In the genomic region with DNA sequence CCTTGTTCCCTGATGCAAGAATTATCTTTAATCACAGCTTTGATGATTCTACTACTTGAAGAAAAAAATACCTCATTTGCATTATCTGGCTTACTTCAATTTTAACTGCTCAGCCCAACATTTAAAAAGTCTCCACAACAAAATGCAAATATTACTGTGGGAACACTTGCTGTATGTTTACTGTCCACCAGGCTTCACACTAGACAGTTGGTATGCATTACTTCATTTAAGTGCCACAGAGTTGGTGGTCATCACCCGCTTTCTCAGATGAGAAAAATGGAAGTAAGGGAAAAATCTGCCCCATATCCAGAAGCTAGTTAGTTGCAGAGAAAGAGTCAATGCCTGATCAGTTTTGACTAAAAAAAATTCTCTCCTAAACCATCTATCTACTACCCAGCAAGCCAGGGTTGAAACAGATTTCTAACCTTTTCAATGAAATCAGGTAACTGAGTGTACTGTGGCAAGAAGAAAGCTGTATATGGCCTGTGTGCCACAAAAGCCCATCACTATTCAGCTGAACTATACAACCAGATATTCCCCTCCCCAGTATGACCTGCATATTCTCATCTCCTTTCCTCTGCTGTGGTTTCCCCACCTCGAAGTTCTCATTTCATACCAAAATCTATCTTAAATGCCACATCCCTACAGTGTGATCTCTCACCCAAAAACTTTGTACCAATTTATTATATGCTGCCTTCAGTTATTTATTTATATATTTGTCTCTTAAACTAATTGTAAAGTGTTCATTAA, we compare ENCODE assay signal across 17 cellular contexts.
A peak's percentile ranks its signal among the peaks of the same experiment; 100 is the strongest.
DNase-seq lines count a peak whose midpoint lies in the region; ATAC-seq and TF ChIP-seq lines count a peak whose summit lies in the region.
"Had no signal": no experiment of that assay in that cellular context is flagged by ENCODE, and none has a peak within 500 bp of the region (broad histone marks: within the 10 kb centered on the region; RNA-seq: fewer than 3 reads in every experiment).

No MANE protein-coding gene starts in this region.

- H3K4me3 ChIP-seq in BE2C (ENCODE audit: low read depth, low read length) (no peak overlapping the region), dorsolateral prefrontal cortex (no peak overlapping the region)
- H3K4me3 ChIP-seq: coronary artery, sigmoid colon had no signal

- DNase-seq in BE2C, result no peak
- DNase-seq in activated naive CD8-positive, alpha-beta T cell treated with anti-CD3 and anti-CD28 coated beads, Interleukin-2, amount 50 U/mL, for 24 hours, result no peak
- no peak for DNase-seq in memory B cell (ENCODE audit: low spot score in 2 of 2)
- DNase-seq in WTC11 (ENCODE audit: low spot score), result no peak
- DNase-seq in dorsolateral prefrontal cortex, result no peak
- DNase-seq in left colon, result no peak
- DNase-seq: activated CD4-positive, alpha-beta memory T cell treated with anti-CD3 and anti-CD28 coated beads, Interleukin-2, amount 10 ng/mL, durations not matched to agents 7 days and 5 days; anterior cingulate cortex; GOT3; NCI-H146; NCI-H345; sigmoid colon; stimulated activated CD4-positive, alpha-beta T cell treated with anti-CD3 and anti-CD28 coated beads, Interleukin-1b, Interleukin-23, amount 100 ng/mL, for 48 hours had no signal

- H3K27ac ChIP-seq in dorsolateral prefrontal cortex, result no peak overlapping the region
- H3K27ac ChIP-seq: coronary artery, sigmoid colon had no signal

- H3K27me3 Mint-ChIP-seq in activated naive CD8-positive, alpha-beta T cell treated with anti-CD3 and anti-CD28 coated beads, Interleukin-2, amount 50 U/mL, for 24 hours, result no peaks in the 10 kb centered on the region
- H3K27me3 Mint-ChIP-seq in memory B cell (no peaks in the 10 kb centered on the region), WTC11 (ENCODE audit: low read depth) (no peaks in the 10 kb centered on the region)
- H3K27me3 Mint-ChIP-seq: activated CD4-positive, alpha-beta memory T cell treated with anti-CD3 and anti-CD28 coated beads, Interleukin-2, amount 10 ng/mL, durations not matched to agents 7 days and 5 days had no signal

- H3K27me3 ChIP-seq in BE2C, result no peaks in the 10 kb centered on the region
- no peaks in the 10 kb centered on the region for H3K27me3 ChIP-seq in dorsolateral prefrontal cortex
- H3K27me3 ChIP-seq: sigmoid colon had no signal

- H3K36me3 ChIP-seq in BE2C, result no peaks in the 10 kb centered on the region

- CTCF ChIA-PET in WTC11 (lab: Charles Lee), result no interaction called here

- H3K4me3 Mint-ChIP-seq in activated naive CD8-positive, alpha-beta T cell treated with anti-CD3 and anti-CD28 coated beads, Interleukin-2, amount 50 U/mL, for 24 hours, result no peak overlapping the region
- no peak overlapping the region for H3K4me3 Mint-ChIP-seq in memory B cell
- H3K4me3 Mint-ChIP-seq in WTC11, result no peak overlapping the region
- H3K4me3 Mint-ChIP-seq: activated CD4-positive, alpha-beta memory T cell treated with anti-CD3 and anti-CD28 coated beads, Interleukin-2, amount 10 ng/mL, durations not matched to agents 7 days and 5 days had no signal

- POLR2A ChIA-PET in WTC11 (lab: Charles Lee), result no interaction called here

- no peaks in the 10 kb centered on the region for H3K9me3 Mint-ChIP-seq in activated naive CD8-positive, alpha-beta T cell treated with anti-CD3 and anti-CD28 coated beads, Interleukin-2, amount 50 U/mL, for 24 hours
- H3K9me3 Mint-ChIP-seq in memory B cell (no peaks in the 10 kb centered on the region), WTC11 (no peaks in the 10 kb centered on the region)
- H3K9me3 Mint-ChIP-seq: activated CD4-positive, alpha-beta memory T cell treated with anti-CD3 and anti-CD28 coated beads, Interleukin-2, amount 10 ng/mL, durations not matched to agents 7 days and 5 days; activated T-helper 2 cell treated with anti-CD3 and anti-CD28 coated beads, Interferon-gamma antibody, Interleukin-2, Interleukin-4, amounts not matched to agents 10 μg/mL and 5 μg/mL and 100 μg/mL, durations not matched to agents 14 hours and 24 hours and 36 hours had no signal

- H3K9me3 ChIP-seq in BE2C, result no peaks in the 10 kb centered on the region
- H3K9me3 ChIP-seq: sigmoid colon had no signal

- H3K4me1 Mint-ChIP-seq in activated naive CD8-positive, alpha-beta T cell treated with anti-CD3 and anti-CD28 coated beads, Interleukin-2, amount 50 U/mL, for 24 hours, result peaks cover 12% of the 10 kb centered on the region
- peaks cover 18% of the 10 kb centered on the region for H3K4me1 Mint-ChIP-seq in memory B cell
- H3K4me1 Mint-ChIP-seq in WTC11, result no peaks in the 10 kb centered on the region

- H3K4me1 ChIP-seq in BE2C, result peaks cover 4% of the 10 kb centered on the region; the same call in 1 of the 2 replicates
- H3K4me1 ChIP-seq: sigmoid colon had no signal

- intact Hi-C loops in dorsolateral prefrontal cortex (cut with DNase I) (no loop called here), left colon (cut with DNase I, micrococcal nuclease) (no loop called here)

- ATAC-seq in GM18502 (IDR thresholded peaks at IDR 0.05; ENCODE audit: poor library complexity, unreplicated experiment) (peak; percentile 41), memory B cell (ENCODE audit: low read depth) (no peak), HG02763 (IDR thresholded peaks at IDR 0.05; ENCODE audit: unreplicated experiment) (no peak), WTC11 (no peak), left colon (no peak)
- peak; percentile 92 for ATAC-seq in activated naive CD8-positive, alpha-beta T cell treated with anti-CD3 and anti-CD28 coated beads, Interleukin-2, amount 50 U/mL, for 24 hours

- TF ChIP-seq CTCF in BE2C (IDR thresholded peaks at IDR 0.05; ENCODE audit: low read depth, low read length), result peak; percentile 5; the same call in 1 of the 2 replicates
- TF ChIP-seq CTCF in WTC11 (IDR thresholded peaks at IDR 0.05), result no peak
- TF ChIP-seq CTCF in dorsolateral prefrontal cortex (IDR thresholded peaks at IDR 0.05 in 54 of 56, conservative IDR thresholded peaks at IDR 0.05 in 2 of 56; ENCODE audit: low read depth in 1 of 56, partially characterized antibody in 56 of 56), result no peak

- peaks cover 49% of the 10 kb centered on the region for H3K36me3 Mint-ChIP-seq in activated naive CD8-positive, alpha-beta T cell treated with anti-CD3 and anti-CD28 coated beads, Interleukin-2, amount 50 U/mL, for 24 hours (ENCODE audit: low read depth)
- H3K36me3 Mint-ChIP-seq in memory B cell, result peaks cover 39% of the 10 kb centered on the region
- H3K36me3 Mint-ChIP-seq in WTC11, result no peaks in the 10 kb centered on the region

- no peak overlapping the region for H3K27ac Mint-ChIP-seq in activated naive CD8-positive, alpha-beta T cell treated with anti-CD3 and anti-CD28 coated beads, Interleukin-2, amount 50 U/mL, for 24 hours
- peak overlapping the region; percentile 21 for H3K27ac Mint-ChIP-seq in memory B cell
- no peak overlapping the region for H3K27ac Mint-ChIP-seq in WTC11
- H3K27ac Mint-ChIP-seq: activated CD4-positive, alpha-beta memory T cell treated with anti-CD3 and anti-CD28 coated beads, Interleukin-2, amount 10 ng/mL, durations not matched to agents 7 days and 5 days; activated T-helper 2 cell treated with anti-CD3 and anti-CD28 coated beads, Interferon-gamma antibody, Interleukin-2, Interleukin-4, amounts not matched to agents 10 μg/mL and 5 μg/mL and 100 μg/mL, durations not matched to agents 14 hours and 24 hours and 36 hours had no signal

TF ChIP-seq in WTC11, 78 proteins besides CTCF, POLR2A, EP300 and RAD21 (continues in another document):
- TF ChIP-seq ZNF121 (CRISPR knock-in tag; IDR thresholded peaks at IDR 0.05) (no peak), HMGA2 (CRISPR knock-in tag; IDR thresholded peaks at IDR 0.05) (no peak), NFE2L1 (CRISPR knock-in tag; IDR thresholded peaks at IDR 0.05) (no peak)
- TF ChIP-seq, protein P1, sequence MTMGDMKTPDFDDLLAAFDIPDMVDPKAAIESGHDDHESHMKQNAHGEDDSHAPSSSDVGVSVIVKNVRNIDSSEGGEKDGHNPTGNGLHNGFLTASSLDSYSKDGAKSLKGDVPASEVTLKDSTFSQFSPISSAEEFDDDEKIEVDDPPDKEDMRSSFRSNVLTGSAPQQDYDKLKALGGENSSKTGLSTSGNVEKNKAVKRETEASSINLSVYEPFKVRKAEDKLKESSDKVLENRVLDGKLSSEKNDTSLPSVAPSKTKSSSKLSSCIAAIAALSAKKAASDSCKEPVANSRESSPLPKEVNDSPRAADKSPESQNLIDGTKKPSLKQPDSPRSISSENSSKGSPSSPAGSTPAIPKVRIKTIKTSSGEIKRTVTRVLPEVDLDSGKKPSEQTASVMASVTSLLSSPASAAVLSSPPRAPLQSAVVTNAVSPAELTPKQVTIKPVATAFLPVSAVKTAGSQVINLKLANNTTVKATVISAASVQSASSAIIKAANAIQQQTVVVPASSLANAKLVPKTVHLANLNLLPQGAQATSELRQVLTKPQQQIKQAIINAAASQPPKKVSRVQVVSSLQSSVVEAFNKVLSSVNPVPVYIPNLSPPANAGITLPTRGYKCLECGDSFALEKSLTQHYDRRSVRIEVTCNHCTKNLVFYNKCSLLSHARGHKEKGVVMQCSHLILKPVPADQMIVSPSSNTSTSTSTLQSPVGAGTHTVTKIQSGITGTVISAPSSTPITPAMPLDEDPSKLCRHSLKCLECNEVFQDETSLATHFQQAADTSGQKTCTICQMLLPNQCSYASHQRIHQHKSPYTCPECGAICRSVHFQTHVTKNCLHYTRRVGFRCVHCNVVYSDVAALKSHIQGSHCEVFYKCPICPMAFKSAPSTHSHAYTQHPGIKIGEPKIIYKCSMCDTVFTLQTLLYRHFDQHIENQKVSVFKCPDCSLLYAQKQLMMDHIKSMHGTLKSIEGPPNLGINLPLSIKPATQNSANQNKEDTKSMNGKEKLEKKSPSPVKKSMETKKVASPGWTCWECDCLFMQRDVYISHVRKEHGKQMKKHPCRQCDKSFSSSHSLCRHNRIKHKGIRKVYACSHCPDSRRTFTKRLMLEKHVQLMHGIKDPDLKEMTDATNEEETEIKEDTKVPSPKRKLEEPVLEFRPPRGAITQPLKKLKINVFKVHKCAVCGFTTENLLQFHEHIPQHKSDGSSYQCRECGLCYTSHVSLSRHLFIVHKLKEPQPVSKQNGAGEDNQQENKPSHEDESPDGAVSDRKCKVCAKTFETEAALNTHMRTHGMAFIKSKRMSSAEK (CRISPR knock-in tag; IDR thresholded peaks at IDR 0.05; ENCODE audit: borderline replicate concordance), result no peak
- TF ChIP-seq, protein P2, sequence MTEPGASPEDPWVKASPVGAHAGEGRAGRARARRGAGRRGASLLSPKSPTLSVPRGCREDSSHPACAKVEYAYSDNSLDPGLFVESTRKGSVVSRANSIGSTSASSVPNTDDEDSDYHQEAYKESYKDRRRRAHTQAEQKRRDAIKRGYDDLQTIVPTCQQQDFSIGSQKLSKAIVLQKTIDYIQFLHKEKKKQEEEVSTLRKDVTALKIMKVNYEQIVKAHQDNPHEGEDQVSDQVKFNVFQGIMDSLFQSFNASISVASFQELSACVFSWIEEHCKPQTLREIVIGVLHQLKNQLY (CRISPR knock-in tag; IDR thresholded peaks at IDR 0.05), result no peak

Comparison
In these comparisons a context has a peak if more than half of its experiments do, and no peak if none do; other contexts are left out.
1. ATAC-seq: peak in GM18502 (single experiment) and activated naive CD8-positive, alpha-beta T cell treated with anti-CD3 and anti-CD28 coated beads, Interleukin-2, amount 50 U/mL, for 24 hours (single experiment); none in memory B cell (single experiment), HG02763 (single experiment), WTC11 (single experiment) and left colon (single experiment).